ENCODE assay signal across 27 cellular contexts in genomic region chr3:51957520-51958205, GRCh38. TPM values are rescaled to one million over a fixed set of nuclear protein-coding genes. Genes with fewer than 3 reads are reported as not detected.
"Had no signal": no experiment of that assay in that cellular context is flagged by ENCODE, and none has a peak within 500 bp of the region (broad histone marks: within the 10 kb centered on the region; RNA-seq: fewer than 3 reads in every experiment).

No MANE protein-coding gene starts in this region.

- H3K27ac ChIP-seq: adrenal gland, foreskin keratinocyte, testis, upper lobe of left lung had no signal

- H3K9me3 ChIP-seq: adrenal gland, ascending aorta, left ventricle myocardium inferior, sigmoid colon, stomach, testis, upper lobe of left lung had no signal

- H3K4me2 ChIP-seq: smooth muscle cell had no signal

- ATAC-seq: activated CD4-positive, alpha-beta T cell treated with anti-CD3 and anti-CD28 coated beads for 36 hours; activated T-helper 17 cell treated with anti-CD3 and anti-CD28 coated beads, Interleukin-2, amount 50 U/mL, for 72 hours; foreskin keratinocyte; stimulated activated memory B cell treated with anti-CD40 and anti-IgM and Interleukin-4, amounts not matched to agents 10 μg/mL and 1 μg/mL and 100 μg/mL, for 72 hours had no signal

- H3K4me3 ChIP-seq: adrenal gland, ascending aorta, left ventricle myocardium inferior, sigmoid colon, smooth muscle cell, stomach, testis, upper lobe of left lung had no signal

- H3K4me1 ChIP-seq: foreskin keratinocyte had no signal

- DNase-seq: activated B cell treated with CpG ODN at 0.5 μM for 24 hours; activated CD4-positive, alpha-beta T cell treated with anti-CD3 and anti-CD28 coated beads for 36 hours; activated CD4-positive, alpha-beta T cell treated with anti-CD3 and anti-CD28 coated beads, Interleukin-2, amount 50 U/mL, for 4 hours; activated CD8-positive, alpha-beta memory T cell treated with anti-CD3 and anti-CD28 coated beads for 24 hours; activated CD8-positive, alpha-beta memory T cell treated with anti-CD3 and anti-CD28 coated beads, Interleukin-2, amount 50 U/mL, for 4 hours; activated naive CD4-positive, alpha-beta T cell; activated T-cell treated with anti-CD3 and anti-CD28 coated beads, Interleukin-2, amount 50 U/mL, for 24 hours; adrenal gland; cerebellar nuclear complex; effector CD8-positive, alpha-beta T cell; foreskin keratinocyte; immature natural killer cell; left ventricle myocardium inferior; nucleus accumbens; sigmoid colon; stimulated activated CD4-positive, alpha-beta T cell treated with anti-CD3 and anti-CD28 coated beads, Interleukin-15, amount 100 ng/mL, for 24 hours; stomach; T1000; testis; upper lobe of left lung had no signal

- H3K27me3 ChIP-seq: adrenal gland, ascending aorta, sigmoid colon, testis had no signal

RNA-seq across cellular contexts. Expression of gene GPR62, which starts 2.5 kb away (rescaled TPM):
- total RNA-seq: activated B cell treated with CpG ODN at 0.5 μM for 24 hours; activated CD4-positive, alpha-beta T cell treated with anti-CD3 and anti-CD28 coated beads for 36 hours; activated T-helper 17 cell treated with anti-CD3 and anti-CD28 coated beads, Interleukin-2, amount 50 U/mL, for 72 hours; ascending aorta; foreskin keratinocyte; kidney epithelial cell; myocyte; renal cortical epithelial cell; stomach; upper lobe of left lung had no signal
- polyA plus RNA-seq: foreskin keratinocyte, immature natural killer cell had no signal
